8 cellular contexts compared by ENCODE assay signal in the genomic region with DNA sequence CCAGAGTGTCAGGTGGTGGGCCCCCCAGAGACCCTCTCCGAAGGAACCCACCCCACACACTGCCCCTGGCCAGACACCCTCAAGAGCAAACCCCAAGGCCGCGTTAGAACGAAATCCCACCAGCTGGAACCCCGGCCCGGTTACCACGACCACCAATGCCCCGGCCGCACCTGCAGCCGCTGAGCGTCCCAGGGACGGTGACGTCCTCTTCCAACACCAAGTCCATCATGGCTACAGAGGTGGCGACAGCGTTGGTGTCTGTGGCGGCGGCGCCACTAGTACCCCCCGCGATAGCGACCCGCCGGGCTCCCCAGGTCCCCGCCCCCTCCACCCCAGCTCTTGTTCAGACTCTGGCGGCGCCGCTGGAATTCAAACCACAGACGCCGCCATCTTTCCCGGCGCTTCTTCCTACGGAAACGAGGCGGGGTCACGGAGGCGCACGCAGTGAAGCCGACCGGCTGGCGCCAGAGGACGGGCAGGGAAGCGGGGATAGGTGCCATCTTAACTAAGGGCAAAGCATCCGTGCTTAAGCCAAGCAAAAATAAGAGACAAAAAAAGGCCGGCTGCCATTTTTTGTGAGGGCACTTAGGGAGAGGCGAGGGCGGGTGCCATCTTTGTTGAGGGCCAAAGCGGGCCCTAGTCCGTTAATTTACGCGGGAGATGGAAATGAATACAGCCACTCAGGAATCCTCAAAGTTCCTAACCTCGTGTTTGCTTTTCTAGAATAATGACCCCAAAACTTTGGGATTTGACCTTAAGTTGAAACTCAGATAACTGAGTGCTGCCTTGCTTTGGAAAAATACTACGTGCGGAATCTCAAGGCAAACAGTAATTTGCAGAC. TPM values are rescaled to one million over a fixed set of nuclear protein-coding genes. Genes with fewer than 3 reads are reported as not detected.
A peak's percentile ranks its signal among the peaks of the same experiment; 100 is the strongest.
DNase-seq lines count a peak whose midpoint lies in the region; TF ChIP-seq lines count a peak whose summit lies in the region.

A gene (minus strand): TSS at position 418 of the 841 bp plus-strand sequence. CDS start 189 bp downstream, at position 229.

- peak within 1 kb of the TSS; percentile 50; the same call in 1 of the 2 replicates for H3K14ac ChIP-seq in H9 (ENCODE audit: insufficient read depth, low read length)

- H3K27ac ChIP-seq in H9 (ENCODE audit: insufficient read length, low read depth, low read length) = no peak within 1 kb of the TSS

- no peaks in the 10 kb centered on the region for H3K9me3 ChIP-seq in H9 (ENCODE audit: control insufficient read depth, low read depth, low read length)
- H3K9me3 ChIP-seq in MG63 = no peaks in the 10 kb centered on the region

- no peak within 1 kb of the TSS for H3K56ac ChIP-seq in H9 (ENCODE audit: insufficient read length, low read depth, low read length)

- H2BK12ac ChIP-seq in H9 (ENCODE audit: insufficient read length, low read depth, low read length) = no peak within 1 kb of the TSS

- TF ChIP-seq CTCF in H9 (conservative IDR thresholded peaks at IDR 0.05) (no peak), fibroblast of the aortic adventitia (IDR thresholded peaks at IDR 0.05; ENCODE audit: insufficient read depth, low read length) (no peak), nephron (IDR thresholded peaks at IDR 0.05; ENCODE audit: unreplicated experiment in 3 of 3) (no peak)

- no peak within 1 kb of the TSS for H2BK5ac ChIP-seq in H9 (ENCODE audit: insufficient read length, low read length)

- H4K8ac ChIP-seq in H9 (replicated peaks; ENCODE audit: insufficient read length, low read depth, low read length) = peak within 1 kb of the TSS; percentile 91

- H3K9ac ChIP-seq in H9 (ENCODE audit: extremely low read depth, insufficient read length, low read length) = peak within 1 kb of the TSS; percentile 51

- WGBS in H9 (ENCODE audit: extremely low coverage, insufficient read length, low lambda C conversion rate) = no CpG with 5 or more reads among the region's 53 CpGs

- peaks cover 4% of the 10 kb centered on the region; the same call in 1 of the 2 replicates for H3K36me3 ChIP-seq in MG63

- H3K4me1 Mint-ChIP-seq in H9 = peaks cover 9 to 11% of the 10 kb centered on the region in 2 experiments
- peaks cover 32% of the 10 kb centered on the region for H3K4me1 Mint-ChIP-seq in nephron
- peaks cover 54% of the 10 kb centered on the region for H3K4me1 Mint-ChIP-seq in stimulated activated naive CD8-positive, alpha-beta T cell treated with anti-CD3 and anti-CD28 coated beads, Interleukin-15, Interleukin-2, amounts not matched to agents 100 ng/mL and 50 ng/mL, for 24 hours (ENCODE audit: low read depth)

- H4K20me1 ChIP-seq in H9 (ENCODE audit: control insufficient read depth, insufficient read depth, insufficient read length) = no peaks in the 10 kb centered on the region

- H3K23me2 ChIP-seq in H9 (ENCODE audit: insufficient read length, low read depth, low read length, poor library complexity, severe bottlenecking) = no peaks in the 10 kb centered on the region

- peak within 1 kb of the TSS; percentile 3 for H4K91ac ChIP-seq in H9 (ENCODE audit: insufficient read length, low read depth, low read length)

- no peak within 1 kb of the TSS for H2BK20ac ChIP-seq in H9 (ENCODE audit: low read depth, low read length, poor library complexity, severe bottlenecking)

- no peak within 1 kb of the TSS for H2BK120ac ChIP-seq in H9 (ENCODE audit: low read depth, low read length, poor library complexity, severe bottlenecking)

- H3K4me2 ChIP-seq in H9 (ENCODE audit: insufficient read depth, insufficient read length, low read length) = peak within 1 kb of the TSS; percentile 71

- DNase-seq in ELR (ENCODE audit: low read depth) (peak; percentile 99), H9 (peak; percentile 96), MG63 (peak; percentile 95), SHP77 treated with DMSO at 0.1 percent for 48 hours (lab: John Stamatoyannopoulos, UW) (peak; percentile 97), fibroblast of the aortic adventitia (ENCODE audit: low read depth) (peak; percentile 98)
- DNase-seq in activated effector memory CD4-positive, alpha-beta T cell treated with anti-CD3 and anti-CD28 coated beads, Interleukin-2, amount 50 U/mL, for 16 hours = peak; percentile 97

- peaks cover 5% of the 10 kb centered on the region for H3K27me3 Mint-ChIP-seq in H9 (ENCODE audit: low read depth)
- peaks cover 4% of the 10 kb centered on the region for H3K27me3 Mint-ChIP-seq in nephron (ENCODE audit: low read depth)
- H3K27me3 Mint-ChIP-seq in stimulated activated naive CD8-positive, alpha-beta T cell treated with anti-CD3 and anti-CD28 coated beads, Interleukin-15, Interleukin-2, amounts not matched to agents 100 ng/mL and 50 ng/mL, for 24 hours = no peaks in the 10 kb centered on the region

- H3K36me3 Mint-ChIP-seq in H9 (ENCODE audit: insufficient read depth in 1 of 3, low read depth in 3 of 3) (peaks cover 4 to 8% (median 8%) of the 10 kb centered on the region in 3 experiments; a peak in 6 of 7 replicates), nephron (ENCODE audit: low read depth) (peaks cover 7% of the 10 kb centered on the region)
- H3K36me3 Mint-ChIP-seq in stimulated activated naive CD8-positive, alpha-beta T cell treated with anti-CD3 and anti-CD28 coated beads, Interleukin-15, Interleukin-2, amounts not matched to agents 100 ng/mL and 50 ng/mL, for 24 hours (ENCODE audit: low read depth) = peaks cover 15% of the 10 kb centered on the region

- H3T11ph ChIP-seq in H9 (ENCODE audit: low read length) = peak within 1 kb of the TSS; percentile 73

- H3K27ac Mint-ChIP-seq in H9 (peak within 1 kb of the TSS; percentile 95 to 99 (median 98)), nephron (peak within 1 kb of the TSS; percentile 88 to 94 (median 88))
- peak within 1 kb of the TSS; percentile 87 for H3K27ac Mint-ChIP-seq in stimulated activated naive CD8-positive, alpha-beta T cell treated with anti-CD3 and anti-CD28 coated beads, Interleukin-15, Interleukin-2, amounts not matched to agents 100 ng/mL and 50 ng/mL, for 24 hours

- H3K9me3 Mint-ChIP-seq in H9 = no peaks in the 10 kb centered on the region
- no peaks in the 10 kb centered on the region for H3K9me3 Mint-ChIP-seq in nephron
- H3K9me3 Mint-ChIP-seq in stimulated activated naive CD8-positive, alpha-beta T cell treated with anti-CD3 and anti-CD28 coated beads, Interleukin-15, Interleukin-2, amounts not matched to agents 100 ng/mL and 50 ng/mL, for 24 hours = no peaks in the 10 kb centered on the region

- peaks cover 24% of the 10 kb centered on the region; the same call in 1 of the 2 replicates for H3K79me2 ChIP-seq in H9 (ENCODE audit: insufficient read depth, low read length)

- peak within 1 kb of the TSS; percentile 84 for H3K4me3 ChIP-seq in MG63
- H3K4me3 ChIP-seq in fibroblast of the aortic adventitia (ENCODE audit: low read depth, low read length) = peak within 1 kb of the TSS; percentile 97

- H3K27me3 ChIP-seq in H9 (ENCODE audit: insufficient read depth, low read length) (no peaks in the 10 kb centered on the region), MG63 (no peaks in the 10 kb centered on the region)

- H2AFZ ChIP-seq in H9 (ENCODE audit: low read length) = peak within 1 kb of the TSS; percentile 95

- H3K4me3 Mint-ChIP-seq in H9 (peak within 1 kb of the TSS; percentile 99), nephron (peak within 1 kb of the TSS; percentile 96 to 98 (median 98))
- H3K4me3 Mint-ChIP-seq in stimulated activated naive CD8-positive, alpha-beta T cell treated with anti-CD3 and anti-CD28 coated beads, Interleukin-15, Interleukin-2, amounts not matched to agents 100 ng/mL and 50 ng/mL, for 24 hours = peak within 1 kb of the TSS; percentile 94

- peak within 1 kb of the TSS; percentile 95 for H4K5ac ChIP-seq in H9 (ENCODE audit: insufficient read length, low read depth, low read length)

- H2AK5ac ChIP-seq in H9 (ENCODE audit: insufficient read length, low read length) = no peak within 1 kb of the TSS

- H3K79me1 ChIP-seq in H9 (ENCODE audit: insufficient read depth, low read depth, low read length, poor library complexity, severe bottlenecking) = peaks cover 8% of the 10 kb centered on the region

- no peak within 1 kb of the TSS for H3K4ac ChIP-seq in H9 (ENCODE audit: low read depth, low read length)

- H3K18ac ChIP-seq in H9 (ENCODE audit: insufficient read length, low read depth, low read length) = peak within 1 kb of the TSS; percentile 89

- H2BK15ac ChIP-seq in H9 (ENCODE audit: low read depth, low read length) = no peak within 1 kb of the TSS

- H3K23ac ChIP-seq in H9 (ENCODE audit: insufficient read length, low read depth, low read length) = no peak within 1 kb of the TSS

- H3K4me1 ChIP-seq in H9 (ENCODE audit: insufficient read depth, low read length) = peaks cover 4% of the 10 kb centered on the region

RNA-seq across cellular contexts. Expression of the gene that starts here (rescaled TPM):
- total RNA-seq in H9 (2021) (51.9 and 56.4 TPM in 2 replicates), fibroblast of the aortic adventitia (ENCODE audit: low replicate concordance) (36.8 and 66.6 TPM in 2 replicates)
- total RNA-seq in MG63 (2014; rRNA removed; shearing (Covaris generic); ENCODE audit: low replicate concordance) = 30.4 and 53.2 TPM in 2 replicates
